Comparison of ENCODE assay signal across 1 cellular context in genomic region chr2:236563953-236564352, GRCh38.
TF ChIP-seq lines count a peak whose summit lies in the region.

No MANE protein-coding gene starts in this region.

TF ChIP-seq in GM12878, 131 proteins besides CTCF, POLR2A, EP300 and RAD21 (continued from another document):
- no peak for TF ChIP-seq E4F1 (IDR thresholded peaks at IDR 0.05; ENCODE audit: borderline replicate concordance, partially characterized antibody)
- TF ChIP-seq PBX3 (IDR thresholded peaks at IDR 0.05; ENCODE audit: insufficient replicate concordance, low read depth, low read length), result peak; percentile 28
- TF ChIP-seq BCLAF1 (IDR thresholded peaks at IDR 0.05), result no peak
- no peak for TF ChIP-seq STAT1 (conservative IDR thresholded peaks at IDR 0.05)
- no peak for TF ChIP-seq SMAD1 (IDR thresholded peaks at IDR 0.05; ENCODE audit: low read depth, partially characterized antibody)
